Comparison of ENCODE assay signal across 1 cellular context in the genomic region with DNA sequence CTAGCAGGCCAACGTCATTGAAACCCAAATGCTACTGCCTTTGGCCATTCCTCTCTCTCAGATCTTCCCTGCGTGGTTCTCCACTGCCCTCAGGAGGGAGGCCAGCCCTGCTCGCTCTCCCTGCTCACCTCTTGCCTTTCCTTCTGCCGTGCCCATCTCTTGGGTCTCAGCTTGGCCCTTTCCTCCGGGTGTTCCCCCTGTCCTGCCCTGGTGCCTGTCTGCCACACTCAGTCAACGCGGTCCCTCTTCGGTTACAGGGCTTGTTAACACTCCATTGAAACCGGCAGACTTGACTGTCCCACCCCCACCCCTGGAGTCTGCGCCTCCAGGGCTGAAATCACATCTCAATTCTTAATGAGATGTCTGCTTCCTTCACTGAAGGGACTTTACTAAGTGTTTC.
TF ChIP-seq lines count a peak whose summit lies in the region.

No MANE protein-coding gene starts in this region.

TF ChIP-seq in GM23338, 12 proteins besides CTCF, POLR2A, EP300 and RAD21 (continued from another document):
- TF ChIP-seq POLR2AphosphoS5 (IDR thresholded peaks at IDR 0.05; ENCODE audit: low read depth) (no peak), JUNB (IDR thresholded peaks at IDR 0.05; ENCODE audit: unreplicated experiment) (no peak), ETS1 (IDR thresholded peaks at IDR 0.05) (no peak)
